In the genomic region with DNA sequence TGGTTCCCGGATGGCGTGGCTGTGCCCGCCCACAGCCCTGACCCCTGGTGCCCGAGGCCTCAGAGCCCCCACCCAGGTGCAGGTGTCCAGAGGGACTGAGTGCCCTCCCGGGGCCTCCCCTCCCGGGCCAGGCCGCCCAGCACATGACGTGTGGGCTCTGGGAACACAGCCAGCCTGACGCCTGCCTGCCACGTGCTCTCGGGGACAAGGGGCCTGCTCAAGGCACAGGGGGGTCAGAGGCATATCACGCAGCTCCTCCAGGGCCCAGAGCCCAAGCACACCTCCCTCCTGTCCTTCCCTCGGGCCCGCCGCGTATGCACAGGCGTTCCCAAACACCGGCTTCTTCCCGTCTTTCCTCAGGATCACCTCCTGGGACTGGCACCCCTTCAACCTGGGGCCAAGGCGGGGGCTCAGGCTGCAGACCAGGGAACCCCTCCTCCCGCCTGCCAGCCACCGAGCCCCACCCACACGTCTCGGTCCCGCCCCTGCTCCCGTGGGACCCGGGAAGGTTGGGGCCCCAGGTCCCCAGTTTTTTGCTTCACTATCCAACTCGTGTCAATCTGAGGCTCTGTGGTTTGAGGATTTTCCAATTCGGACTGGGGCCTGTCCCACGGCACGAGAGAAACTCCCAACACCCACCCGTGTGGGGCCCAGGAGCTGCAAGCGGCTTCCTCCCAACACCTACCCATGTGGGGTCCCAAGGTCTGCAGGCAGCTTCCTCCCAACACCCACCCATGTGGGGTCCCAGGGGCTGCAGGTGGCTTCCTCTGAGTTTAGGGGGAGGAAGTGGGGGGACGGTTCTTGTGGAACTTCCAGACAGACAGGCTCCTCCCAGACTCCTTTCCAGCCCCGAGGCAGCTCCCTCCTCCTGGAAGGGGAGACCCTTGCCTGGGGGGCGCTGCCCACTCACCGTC, we compare ENCODE assay signal across 11 cellular contexts. TPM values are rescaled to one million over a fixed set of nuclear protein-coding genes. Genes with fewer than 3 reads are reported as not detected.
DNase-seq lines count a peak whose midpoint lies in the region; ATAC-seq, FAIRE-seq and TF ChIP-seq lines count a peak whose summit lies in the region.
"Had no signal": no experiment of that assay in that cellular context is flagged by ENCODE, and none has a peak within 500 bp of the region (broad histone marks: within the 10 kb centered on the region; RNA-seq: fewer than 3 reads in every experiment).

No MANE protein-coding gene starts in this region.

- H3K36me3 ChIP-seq in SK-N-SH (replicated peaks in 1 of 2; ENCODE audit: control insufficient read depth in 1 of 2, insufficient read depth in 2 of 2, low read length in 1 of 2) (no peaks in the 10 kb centered on the region), aorta (ENCODE audit: control insufficient read depth in 1 of 2, insufficient read depth in 2 of 2, low read length in 1 of 2) (no peaks in the 10 kb centered on the region)

- intact Hi-C loops in aorta (cut with DNase I), result no loop called here

- POLR2A ChIA-PET in SK-N-SH (lab: Yijun Ruan, JAX), result interaction anchor here (1.0 kb wide), 1 partner anchor 13 kb away, joined by 3 read pairs; no protein-coding TSS in a partner anchor

- CTCF ChIA-PET in SK-N-SH (lab: Yijun Ruan, JAX), result interaction anchor here (0.6 to 4.2 kb wide), 6 partner anchors 13 to 409 kb away, joined by 3 to 34 read pairs (median 6); a partner anchor contains a TSS

- H2AFZ ChIP-seq in SK-N-SH (ENCODE audit: low read depth), result no peak overlapping the region

- TF ChIP-seq EP300 in SK-N-SH (IDR thresholded peaks at IDR 0.05; ENCODE audit: borderline replicate concordance in 1 of 2, low read depth in 1 of 2, low read length in 1 of 2), result no peak

- WGBS in SK-N-SH (ENCODE audit: low lambda C conversion rate), result 70% methylated on average over 25 of the region's 37 CpGs
- 11 to 14% methylated on average over 37 of the region's 37 CpGs for WGBS in aorta, 2 donors

- peaks cover 0 to 5% of the 10 kb centered on the region in 2 experiments; a peak in 1 of 4 replicates for H3K4me1 ChIP-seq in SK-N-SH (ENCODE audit: control insufficient read depth in 1 of 2, insufficient read depth in 2 of 2, low read depth in 1 of 2, low read length in 1 of 2)
- no peaks in the 10 kb centered on the region for H3K4me1 ChIP-seq in aorta (ENCODE audit: control insufficient read depth in 1 of 2, insufficient read depth in 2 of 2, low read length in 2 of 2)

- H3K9me2 ChIP-seq in SK-N-SH, result no peaks in the 10 kb centered on the region

- H3K27ac ChIP-seq in SK-N-SH (ENCODE audit: low read depth in 2 of 2, low read length in 1 of 2) (no peak overlapping the region), aorta (ENCODE audit: low read depth in 1 of 2, low read length in 2 of 2) (no peak overlapping the region)

- H3K4me1 Mint-ChIP-seq in stimulated activated memory B cell treated with anti-CD40 and anti-IgM and Interleukin-4, amounts not matched to agents 10 μg/mL and 1 μg/mL and 100 μg/mL, for 72 hours, result peaks cover 42% of the 10 kb centered on the region

- no peaks in the 10 kb centered on the region for H3K9me3 ChIP-seq in SK-N-SH
- no peaks in the 10 kb centered on the region for H3K9me3 ChIP-seq in aorta (ENCODE audit: control insufficient read depth, low read length)

- no peaks in the 10 kb centered on the region for H3F3A ChIP-seq in SK-N-SH (replicated peaks; ENCODE audit: insufficient read depth)

- no peak for TF ChIP-seq CTCF in SK-N-SH (IDR thresholded peaks at IDR 0.05)

- no peak for FAIRE-seq in frontal cortex (lab: Jason Lieb, UNC)
- FAIRE-seq: colon, G401.6 had no signal

- H4K20me1 ChIP-seq in SK-N-SH (ENCODE audit: insufficient read depth), result no peaks in the 10 kb centered on the region

- peaks cover 18% of the 10 kb centered on the region for H3K36me3 Mint-ChIP-seq in stimulated activated memory B cell treated with anti-CD40 and anti-IgM and Interleukin-4, amounts not matched to agents 10 μg/mL and 1 μg/mL and 100 μg/mL, for 72 hours

- H3K4me3 ChIP-seq in SK-N-SH (ENCODE audit: low read depth in 2 of 2, low read length in 1 of 2) (no peak overlapping the region), aorta (ENCODE audit: low read length in 2 of 2) (no peak overlapping the region)

- DNase-seq in SK-N-SH, result peak; percentile 68
- peak; percentile 21 for DNase-seq in SK-MEL-5 (ENCODE audit: low read depth, low spot score)
- peak; percentile 72 to 75 for DNase-seq in frontal cortex (ENCODE audit: low spot score in 2 of 2)
- no peak for DNase-seq in T1000 (lab: John Stamatoyannopoulos, UW)
- DNase-seq in aorta, result no peak
- DNase-seq in NCI-H2196 treated with DMSO at 0.1 percent for 48 hours (lab: John Stamatoyannopoulos, UW; ENCODE audit: unreplicated experiment), result no peak
- DNase-seq: activated effector memory CD4-positive, alpha-beta T cell treated with Interleukin-2 at 50 U/mL for 16 hours had no signal

- H3K9ac ChIP-seq in SK-N-SH, result no peak overlapping the region

- TF ChIP-seq RAD21 in SK-N-SH (IDR thresholded peaks at IDR 0.05; ENCODE audit: low read length), result no peak

- H3K4me3 Mint-ChIP-seq in stimulated activated memory B cell treated with anti-CD40 and anti-IgM and Interleukin-4, amounts not matched to agents 10 μg/mL and 1 μg/mL and 100 μg/mL, for 72 hours, result peak overlapping the region; percentile 84

- H3K27ac Mint-ChIP-seq in stimulated activated memory B cell treated with anti-CD40 and anti-IgM and Interleukin-4, amounts not matched to agents 10 μg/mL and 1 μg/mL and 100 μg/mL, for 72 hours, result peak overlapping the region; percentile 86

- no peak overlapping the region for H3K4me2 ChIP-seq in SK-N-SH

- H3K9me3 Mint-ChIP-seq in stimulated activated memory B cell treated with anti-CD40 and anti-IgM and Interleukin-4, amounts not matched to agents 10 μg/mL and 1 μg/mL and 100 μg/mL, for 72 hours, result no peaks in the 10 kb centered on the region

- no peaks in the 10 kb centered on the region for H3K27me3 Mint-ChIP-seq in stimulated activated memory B cell treated with anti-CD40 and anti-IgM and Interleukin-4, amounts not matched to agents 10 μg/mL and 1 μg/mL and 100 μg/mL, for 72 hours

- ATAC-seq in SK-N-SH treated with all-trans-retinoic acid at 6 μM for 48 hours, result no peak
- ATAC-seq in stimulated activated memory B cell treated with anti-CD40 and anti-IgM and Interleukin-4, amounts not matched to agents 10 μg/mL and 1 μg/mL and 100 μg/mL, for 72 hours, result peak; percentile 27
- no peak for ATAC-seq in aorta (ENCODE audit: low FRiP score)

- no peaks in the 10 kb centered on the region for H3K79me2 ChIP-seq in SK-N-SH (ENCODE audit: insufficient read depth)

- in situ Hi-C loops in SK-MEL-5 (cut with HindIII; ENCODE audit: low pct_unique_long_range_greater_than_20kb, low sequenced_read_pairs), result no loop called here

- H3K27me3 ChIP-seq in SK-N-SH (ENCODE audit: insufficient read depth) (no peaks in the 10 kb centered on the region), aorta (ENCODE audit: control insufficient read depth in 1 of 2, insufficient read depth in 2 of 2, low read length in 1 of 2) (no peaks in the 10 kb centered on the region)

RNA-seq across cellular contexts. Expression of a gene that starts 1.5 kb away (rescaled TPM):
- polyA plus RNA-seq in SK-N-SH (2012; rRNA removed), result not detected in 2 replicates
- not detected in 2 replicates for polyA plus RNA-seq in SK-N-SH (2012; cell fraction: cytosol; rRNA removed)
- polyA plus RNA-seq in SK-N-SH (2012; cell fraction: nucleus; rRNA removed), result not detected in 2 replicates
- total RNA-seq in SK-MEL-5 (2014; rRNA removed; shearing (Covaris generic)), result not detected in 2 replicates
- not detected in 2 replicates for polyA plus RNA-seq in SK-MEL-5 (2015; cell fraction: cytosol; rRNA removed)
- polyA plus RNA-seq in SK-MEL-5 (2015; cell fraction: nucleus; rRNA removed), result 0.39 TPM in 1 of 2 replicates, not detected in the other
- not detected for total RNA-seq in frontal cortex
- 10 to 100 TPM; 11.4 to 13.4 TPM for total RNA-seq in aorta
- polyA plus RNA-seq in aorta, result 1 to 10 TPM in 1 of 2 donors, under 1 TPM in 1; 0.25 to 2.1 TPM

RNA-seq across cellular contexts. Expression of a gene that starts 7.1 kb away (rescaled TPM):
- polyA plus RNA-seq in SK-N-SH (2012; rRNA removed), result not detected in 2 replicates
- not detected in 2 replicates for polyA plus RNA-seq in SK-N-SH (2012; cell fraction: cytosol; rRNA removed)
- polyA plus RNA-seq in SK-N-SH (2012; cell fraction: nucleus; rRNA removed), result not detected in 2 replicates
- not detected in 2 replicates for total RNA-seq in SK-MEL-5 (2014; rRNA removed; shearing (Covaris generic))
- polyA plus RNA-seq in SK-MEL-5 (2015; cell fraction: cytosol; rRNA removed), result not detected in 2 replicates
- polyA plus RNA-seq in SK-MEL-5 (2015; cell fraction: nucleus; rRNA removed), result not detected in 2 replicates
- not detected for total RNA-seq in frontal cortex
- total RNA-seq in aorta, result 10 to 100 TPM; 17.4 to 24.2 TPM
- polyA plus RNA-seq in aorta, result 1 to 10 TPM in 1 of 2 donors, not detected in 1; 2.5 TPM

RNA-seq across cellular contexts. Expression of a gene that starts 16.8 kb away (rescaled TPM):
- polyA plus RNA-seq in SK-N-SH (2012; rRNA removed) (not detected in 2 replicates), aorta (under 1 TPM in 1 of 2 donors, not detected in 1; 0.10 TPM)
- not detected in 2 replicates for polyA plus RNA-seq in SK-N-SH (2012; cell fraction: cytosol; rRNA removed)
- 0.02 TPM in 1 of 2 replicates, not detected in the other for polyA plus RNA-seq in SK-N-SH (2012; cell fraction: nucleus; rRNA removed)
- not detected in 2 replicates for total RNA-seq in SK-MEL-5 (2014; rRNA removed; shearing (Covaris generic))
- polyA plus RNA-seq in SK-MEL-5 (2015; cell fraction: cytosol; rRNA removed), result not detected in 2 replicates
- polyA plus RNA-seq in SK-MEL-5 (2015; cell fraction: nucleus; rRNA removed), result not detected in 2 replicates
- total RNA-seq in frontal cortex (not detected), aorta (not detected)

RNA-seq across cellular contexts. Expression of a gene that starts 23.1 kb away (rescaled TPM):
- polyA plus RNA-seq in SK-N-SH (2012; rRNA removed), result 0.08 TPM in 1 of 2 replicates, not detected in the other
- polyA plus RNA-seq in SK-N-SH (2012; cell fraction: cytosol; rRNA removed), result not detected in 2 replicates
- polyA plus RNA-seq in SK-N-SH (2012; cell fraction: nucleus; rRNA removed), result 0.04 and 0.06 TPM in 2 replicates
- 0.05 and 0.21 TPM in 2 replicates for total RNA-seq in SK-MEL-5 (2014; rRNA removed; shearing (Covaris generic))
- polyA plus RNA-seq in SK-MEL-5 (2015; cell fraction: cytosol; rRNA removed), result 0.11 TPM in 1 of 2 replicates, not detected in the other
- 0.07 TPM in 1 of 2 replicates, not detected in the other for polyA plus RNA-seq in SK-MEL-5 (2015; cell fraction: nucleus; rRNA removed)
- not detected for total RNA-seq in frontal cortex
- total RNA-seq in aorta, result not detected
- polyA plus RNA-seq in aorta, result under 1 TPM in 1 of 2 donors, not detected in 1; 0.88 TPM

RNA-seq across cellular contexts. Expression of a gene that starts 28.9 kb away (rescaled TPM):
- polyA plus RNA-seq in SK-N-SH (2012; rRNA removed) (24.5 and 27.1 TPM in 2 replicates), aorta (1 to 10 TPM; 1.1 to 4.8 TPM)
- 10.2 and 18.9 TPM in 2 replicates for polyA plus RNA-seq in SK-N-SH (2012; cell fraction: cytosol; rRNA removed)
- polyA plus RNA-seq in SK-N-SH (2012; cell fraction: nucleus; rRNA removed), result 29.2 and 33.2 TPM in 2 replicates
- 42.0 and 45.6 TPM in 2 replicates for total RNA-seq in SK-MEL-5 (2014; rRNA removed; shearing (Covaris generic))
- 43.9 and 50.5 TPM in 2 replicates for polyA plus RNA-seq in SK-MEL-5 (2015; cell fraction: cytosol; rRNA removed)
- 65.7 and 66.9 TPM in 2 replicates for polyA plus RNA-seq in SK-MEL-5 (2015; cell fraction: nucleus; rRNA removed)
- total RNA-seq in frontal cortex (26.9 TPM), aorta (10 to 100 TPM in 1 of 2 donors, 1 to 10 TPM in 1; 7.3 to 13.6 TPM)

Comparison
In these comparisons a context has a peak if more than half of its experiments do, and no peak if none do; other contexts are left out.
1. DNase-seq: peak in SK-N-SH (single experiment), SK-MEL-5 (single experiment) and frontal cortex (2 of 2); none in T1000 (single experiment), aorta (0 of 2) and NCI-H2196 treated with DMSO at 0.1 percent for 48 hours (single experiment).
2. RNA of a gene that starts 1.5 kb away (total RNA-seq): 11.4 to 13.4 TPM in aorta; not detected in SK-MEL-5 and not detected in frontal cortex (single experiment); every median in the first group is over 10 times any median in the second.
3. RNA of a gene that starts 7.1 kb away (total RNA-seq): 17.4 to 24.2 TPM in aorta; not detected in SK-MEL-5 and not detected in frontal cortex (single experiment); every median in the first group is over 10 times any median in the second.